In the genomic region with DNA sequence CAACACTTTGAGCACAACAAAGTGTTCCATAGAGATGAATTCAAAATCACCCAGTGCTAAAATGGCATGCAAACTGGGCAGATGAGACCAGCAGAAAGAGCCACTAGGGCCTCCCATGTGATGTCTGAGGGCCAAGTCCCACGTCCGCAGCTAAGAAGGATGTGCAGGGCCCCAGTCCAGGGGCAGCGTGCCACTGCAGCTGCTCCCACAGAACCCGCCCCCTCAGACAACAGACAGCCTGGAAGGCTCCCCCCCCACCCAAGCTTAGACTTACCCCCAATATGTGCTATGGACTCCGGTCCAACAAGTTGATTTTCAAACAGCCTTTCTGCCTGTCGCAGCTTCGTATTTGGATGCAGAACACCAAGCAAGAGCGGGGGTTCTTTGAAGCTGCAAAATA, we compare ENCODE assay signal across 1 cellular context.
TF ChIP-seq lines count a peak whose summit lies in the region.

No MANE protein-coding gene starts in this region.

TF ChIP-seq in HepG2, 621 proteins besides CTCF, POLR2A, EP300 and RAD21:
- no peak for TF ChIP-seq ZNF7 (CRISPR knock-in tag; IDR thresholded peaks at IDR 0.05)
